In the genomic region with DNA sequence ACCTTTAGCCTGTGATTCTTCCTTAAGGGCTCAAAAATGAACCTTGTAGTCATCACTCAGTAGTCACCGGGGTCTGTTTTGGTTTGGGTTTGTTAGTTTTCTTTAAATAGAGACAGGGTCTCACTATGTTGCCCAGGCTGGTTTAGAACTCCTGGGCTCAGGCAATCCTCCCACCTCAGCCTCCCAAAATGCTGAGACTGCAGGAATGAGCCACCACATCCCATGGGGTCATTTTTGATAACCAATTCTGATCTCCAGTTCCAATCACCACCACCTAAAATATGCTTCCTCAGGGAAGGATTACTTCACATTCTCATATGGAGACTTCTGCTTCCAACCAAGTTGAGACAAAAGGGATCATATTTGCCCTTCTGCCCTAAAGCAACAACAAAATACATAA, we compare ENCODE assay signal across 19 cellular contexts. TPM values are rescaled to one million over a fixed set of nuclear protein-coding genes. Genes with fewer than 3 reads are reported as not detected.
DNase-seq lines count a peak whose midpoint lies in the region; ATAC-seq, FAIRE-seq and TF ChIP-seq lines count a peak whose summit lies in the region.
"Had no signal": no experiment of that assay in that cellular context is flagged by ENCODE, and none has a peak within 500 bp of the region (broad histone marks: within the 10 kb centered on the region; RNA-seq: fewer than 3 reads in every experiment).

No MANE protein-coding gene starts in this region.

- intact Hi-C loops in activated CD4-positive, alpha-beta memory T cell treated with anti-CD3 and anti-CD28 coated beads for 36 hours (cut with micrococcal nuclease), result no loop called here
- intact Hi-C loops in HepG2 (cut with micrococcal nuclease; ENCODE audit: unreplicated experiment) (no loop called here), right lobe of liver (cut with DNase I) (no loop called here), K562 (cut with micrococcal nuclease) (no loop called here)

- CTCF ChIA-PET in activated CD4-positive, alpha-beta memory T cell treated with anti-CD3 and anti-CD28 coated beads for 36 hours (lab: Charles Lee), result interaction anchor here (3.7 kb wide), 1 partner anchor 21 kb away, joined by 11 read pairs; no protein-coding TSS in a partner anchor
- CTCF ChIA-PET in activated CD4-positive, alpha-beta memory T cell treated with anti-CD3 and anti-CD28 coated beads, Interleukin-2, amount 10 ng/mL, durations not matched to agents 7 days and 5 days (lab: Charles Lee), result no interaction called here
- CTCF ChIA-PET in HepG2 (lab: Yijun Ruan, JAX; ENCODE audit: low intra/inter-chr PET ratio, low total read pairs) (no interaction called here), K562 (lab: Yijun Ruan, JAX; ENCODE audit: low intra/inter-chr PET ratio) (interaction anchor here (1.0 kb wide), 1 partner anchor 60 kb away, joined by 4 read pairs; no protein-coding TSS in a partner anchor)

- no peaks in the 10 kb centered on the region for H3K27me3 Mint-ChIP-seq in activated CD4-positive, alpha-beta memory T cell treated with anti-CD3 and anti-CD28 coated beads for 36 hours
- H3K27me3 Mint-ChIP-seq in activated CD4-positive, alpha-beta memory T cell treated with anti-CD3 and anti-CD28 coated beads, Interleukin-2, amount 10 ng/mL, durations not matched to agents 7 days and 5 days, result no peaks in the 10 kb centered on the region
- H3K27me3 Mint-ChIP-seq: CD4-positive, CD25-positive, alpha-beta regulatory T cell had no signal

- H3K79me2 ChIP-seq in HepG2 (ENCODE audit: insufficient read depth, low read length), result peaks cover 73% of the 10 kb centered on the region
- peaks cover 83% of the 10 kb centered on the region for H3K79me2 ChIP-seq in K562 (ENCODE audit: control insufficient read depth, insufficient read depth, low read length)

- H3K4me1 Mint-ChIP-seq in activated CD4-positive, alpha-beta memory T cell treated with anti-CD3 and anti-CD28 coated beads for 36 hours (ENCODE audit: low read depth), result peaks cover 29% of the 10 kb centered on the region
- peaks cover 20% of the 10 kb centered on the region for H3K4me1 Mint-ChIP-seq in activated CD4-positive, alpha-beta memory T cell treated with anti-CD3 and anti-CD28 coated beads, Interleukin-2, amount 10 ng/mL, durations not matched to agents 7 days and 5 days
- peaks cover 29% of the 10 kb centered on the region for H3K4me1 Mint-ChIP-seq in stimulated activated effector memory CD8-positive, alpha-beta T cell treated with anti-CD3 and anti-CD28 coated beads, Interleukin-12 subunit alpha, Interleukin-12 subunit beta, amount 100 ng/mL, for 72 hours

- no peaks in the 10 kb centered on the region for H3K9me3 ChIP-seq in HepG2 (ENCODE audit: low read length)
- H3K9me3 ChIP-seq in right lobe of liver, result no peaks in the 10 kb centered on the region
- H3K9me3 ChIP-seq in K562 (replicated peaks; ENCODE audit: control insufficient read depth, insufficient read depth, low read depth, low read length), result no peaks in the 10 kb centered on the region

- in situ Hi-C loops in HepG2 (cut with HindIII; ENCODE audit: extremely low pct_ligation_motif_present, low pct_unique_long_range_greater_than_20kb), result no loop called here
- in situ Hi-C loops in K562 (cut with MboI), result no loop called here

- no peak for FAIRE-seq in HepG2 (lab: Jason Lieb, UNC)
- no peak for FAIRE-seq in K562 (lab: Jason Lieb, UNC)
- FAIRE-seq: GM19239, H1, HTR-8/SVneo had no signal

- no TSS peak for BruUV-seq in HepG2 (replicated peaks; lab: Mats Ljungman, UMichigan)
- BruUV-seq in K562 (replicated peaks; lab: Mats Ljungman, UMichigan), result no TSS peak

- H3K36me3 ChIP-seq in HepG2 (replicated peaks in 1 of 2; ENCODE audit: control insufficient read depth in 1 of 2, insufficient read depth in 2 of 2, low read length in 2 of 2), result peaks cover 1 to 15% of the 10 kb centered on the region in 2 experiments; a peak in 2 of 5 replicates
- peaks cover 0 to 9% (median 4%) of the 10 kb centered on the region in 4 donors for H3K36me3 ChIP-seq in right lobe of liver
- H3K36me3 ChIP-seq in K562 (ENCODE audit: control insufficient read depth, insufficient read depth, low read length), result peaks cover 29% of the 10 kb centered on the region; the same call in 2 of the 3 replicates

- H3K4me3 ChIP-seq in HepG2 (replicated peaks in 1 of 3; ENCODE audit: insufficient read depth in 1 of 3, low read depth in 2 of 3, low read length in 3 of 3) (no peak overlapping the region), right lobe of liver (no peak overlapping the region), K562 (no peak overlapping the region)
- H3K4me3 ChIP-seq: BLaER1 treated with 17β-estradiol and CSF1 and Interleukin-3, amounts not matched to agents 10 nM and 100 nM had no signal

- no peak for DNase-seq in activated CD4-positive, alpha-beta memory T cell treated with anti-CD3 and anti-CD28 coated beads for 36 hours
- no peak for DNase-seq in activated CD4-positive, alpha-beta memory T cell treated with anti-CD3 and anti-CD28 coated beads, Interleukin-2, amount 10 ng/mL, durations not matched to agents 7 days and 5 days
- DNase-seq in HepG2 (ENCODE audit: low spot score) (no peak), right lobe of liver (no peak), K562 (ENCODE audit: extremely low read depth in 1 of 4, low spot score in 3 of 4) (no peak)
- DNase-seq in stimulated activated effector memory CD8-positive, alpha-beta T cell treated with anti-CD3 and anti-CD28 coated beads, Interleukin-12 subunit alpha, Interleukin-12 subunit beta, amount 100 ng/mL, for 72 hours (ENCODE audit: low spot score in 2 of 2), result no peak
- DNase-seq in stimulated activated naive CD4-positive, alpha-beta T cell (lab: John Stamatoyannopoulos, UW), result no peak
- DNase-seq: 8988T; ACHN; CD4-positive, CD25-positive, alpha-beta regulatory T cell; DMS53; GF-D8; HCEC 1CT; HFFc6 had no signal

- no peak overlapping the region for H3K9ac ChIP-seq in HepG2 (ENCODE audit: insufficient read depth, low read depth, low read length)
- H3K9ac ChIP-seq in K562 (ENCODE audit: insufficient read depth in 1 of 2, low read depth in 2 of 2, low read length in 2 of 2), result no peak overlapping the region
- H3K9ac ChIP-seq: BLaER1 treated with 17β-estradiol and CSF1 and Interleukin-3, amounts not matched to agents 10 nM and 100 nM had no signal

- H2AFZ ChIP-seq in HepG2 (ENCODE audit: low read length) (no peak overlapping the region), K562 (ENCODE audit: low read depth, low read length) (no peak overlapping the region)

- TF ChIP-seq RAD21 in HepG2 (CRISPR knock-in tag; IDR thresholded peaks at IDR 0.05) (no peak), K562 (CRISPR knock-in tag; conservative IDR thresholded peaks at IDR 0.05 in 1 of 2, IDR thresholded peaks at IDR 0.05 in 1 of 2) (no peak)

- TF ChIP-seq EP300 in HepG2 (IDR thresholded peaks at IDR 0.05; ENCODE audit: low read depth in 2 of 2, low read length in 2 of 2) (no peak), HepG2 (CRISPR knock-in tag; IDR thresholded peaks at IDR 0.05; ENCODE audit: borderline replicate concordance) (no peak), K562 (IDR thresholded peaks at IDR 0.05; ENCODE audit: low read length) (no peak)

- POLR2A ChIA-PET in activated CD4-positive, alpha-beta memory T cell treated with anti-CD3 and anti-CD28 coated beads for 36 hours (lab: Charles Lee), result no interaction called here
- POLR2A ChIA-PET in activated CD4-positive, alpha-beta memory T cell treated with anti-CD3 and anti-CD28 coated beads, Interleukin-2, amount 10 ng/mL, durations not matched to agents 7 days and 5 days (lab: Charles Lee), result no interaction called here
- POLR2A ChIA-PET in HepG2 (lab: Yijun Ruan, JAX), result no interaction called here
- POLR2A ChIA-PET in K562 (lab: Yijun Ruan, JAX), result no interaction called here

- peaks cover 11% of the 10 kb centered on the region for H3K36me3 Mint-ChIP-seq in activated CD4-positive, alpha-beta memory T cell treated with anti-CD3 and anti-CD28 coated beads for 36 hours
- H3K36me3 Mint-ChIP-seq in activated CD4-positive, alpha-beta memory T cell treated with anti-CD3 and anti-CD28 coated beads, Interleukin-2, amount 10 ng/mL, durations not matched to agents 7 days and 5 days (ENCODE audit: low read depth), result peaks cover 15% of the 10 kb centered on the region
- H3K36me3 Mint-ChIP-seq in stimulated activated effector memory CD8-positive, alpha-beta T cell treated with anti-CD3 and anti-CD28 coated beads, Interleukin-12 subunit alpha, Interleukin-12 subunit beta, amount 100 ng/mL, for 72 hours, result peaks cover 36% of the 10 kb centered on the region

- no peaks in the 10 kb centered on the region for H3K9me1 ChIP-seq in K562 (ENCODE audit: control insufficient read depth, insufficient read depth, low read length)

- ATAC-seq in HepG2 (no peak), right lobe of liver (no peak), K562 (no peak), HG03571 (IDR thresholded peaks at IDR 0.05; ENCODE audit: unreplicated experiment) (no peak)
- ATAC-seq in stimulated activated effector memory CD8-positive, alpha-beta T cell treated with anti-CD3 and anti-CD28 coated beads, Interleukin-12 subunit alpha, Interleukin-12 subunit beta, amount 100 ng/mL, for 72 hours, result no peak

- TF ChIP-seq POLR2A in HepG2 (IDR thresholded peaks at IDR 0.05; ENCODE audit: insufficient read depth in 1 of 2, low read depth in 2 of 2, low read length in 2 of 2) (no peak), right lobe of liver (IDR thresholded peaks at IDR 0.05) (no peak), K562 (conservative IDR thresholded peaks at IDR 0.05) (no peak)

- H4K20me1 ChIP-seq in HepG2 (ENCODE audit: insufficient read depth, low read length), result peaks cover 35% of the 10 kb centered on the region
- H4K20me1 ChIP-seq in K562 (replicated peaks; ENCODE audit: control insufficient read depth, insufficient read depth, low read length), result no peaks in the 10 kb centered on the region

- no peak overlapping the region for H3K4me3 Mint-ChIP-seq in activated CD4-positive, alpha-beta memory T cell treated with anti-CD3 and anti-CD28 coated beads for 36 hours
- no peak overlapping the region for H3K4me3 Mint-ChIP-seq in activated CD4-positive, alpha-beta memory T cell treated with anti-CD3 and anti-CD28 coated beads, Interleukin-2, amount 10 ng/mL, durations not matched to agents 7 days and 5 days
- no peak overlapping the region for H3K4me3 Mint-ChIP-seq in stimulated activated effector memory CD8-positive, alpha-beta T cell treated with anti-CD3 and anti-CD28 coated beads, Interleukin-12 subunit alpha, Interleukin-12 subunit beta, amount 100 ng/mL, for 72 hours
- H3K4me3 Mint-ChIP-seq: HFFc6 had no signal

- TF ChIP-seq CTCF in HepG2 (CRISPR knock-in tag; IDR thresholded peaks at IDR 0.05) (no peak), right lobe of liver (IDR thresholded peaks at IDR 0.05) (no peak), K562 (IDR thresholded peaks at IDR 0.05 in 2 of 3, conservative IDR thresholded peaks at IDR 0.05 in 1 of 3; ENCODE audit: insufficient read depth in 2 of 3, low read depth in 1 of 3, low read length in 3 of 3) (no peak)

- no peaks in the 10 kb centered on the region for H3K9me3 Mint-ChIP-seq in activated CD4-positive, alpha-beta memory T cell treated with anti-CD3 and anti-CD28 coated beads for 36 hours
- H3K9me3 Mint-ChIP-seq in activated CD4-positive, alpha-beta memory T cell treated with anti-CD3 and anti-CD28 coated beads, Interleukin-2, amount 10 ng/mL, durations not matched to agents 7 days and 5 days, result no peaks in the 10 kb centered on the region
- H3K9me3 Mint-ChIP-seq in stimulated activated effector memory CD8-positive, alpha-beta T cell treated with anti-CD3 and anti-CD28 coated beads, Interleukin-12 subunit alpha, Interleukin-12 subunit beta, amount 100 ng/mL, for 72 hours, result no peaks in the 10 kb centered on the region
- H3K9me3 Mint-ChIP-seq: CD4-positive, CD25-positive, alpha-beta regulatory T cell; HFFc6 had no signal

- peak overlapping the region; percentile 56 for H3K27ac Mint-ChIP-seq in activated CD4-positive, alpha-beta memory T cell treated with anti-CD3 and anti-CD28 coated beads for 36 hours
- H3K27ac Mint-ChIP-seq in activated CD4-positive, alpha-beta memory T cell treated with anti-CD3 and anti-CD28 coated beads, Interleukin-2, amount 10 ng/mL, durations not matched to agents 7 days and 5 days, result no peak overlapping the region
- peak overlapping the region; percentile 35 for H3K27ac Mint-ChIP-seq in stimulated activated effector memory CD8-positive, alpha-beta T cell treated with anti-CD3 and anti-CD28 coated beads, Interleukin-12 subunit alpha, Interleukin-12 subunit beta, amount 100 ng/mL, for 72 hours
- H3K27ac Mint-ChIP-seq: CD4-positive, CD25-positive, alpha-beta regulatory T cell; HFFc6 had no signal

- H3K4me1 ChIP-seq in HepG2 (ENCODE audit: insufficient read depth, low read length) (peaks cover 10% of the 10 kb centered on the region), right lobe of liver (peaks cover 0 to 21% (median 9%) of the 10 kb centered on the region in 4 donors), K562 (replicated peaks in 1 of 2; ENCODE audit: control insufficient read depth in 2 of 2, insufficient read depth in 2 of 2, low read length in 2 of 2) (no peaks in the 10 kb centered on the region; a peak in 1 of 5 replicates)

- 100% methylated on average over 1 of the region's 1 CpG for WGBS in HepG2 (ENCODE audit: low lambda C conversion rate)
- no CpG with 5 or more reads among the region's 1 CpG for WGBS in right lobe of liver (ENCODE audit: insufficient coverage, low coverage, low lambda C conversion rate, missing lambda C conversion rate)
- 75% methylated on average over 1 of the region's 1 CpG for WGBS in K562 (ENCODE audit: insufficient coverage, low coverage, missing lambda C conversion rate)

- no peak overlapping the region for H3K27ac ChIP-seq in HepG2 (ENCODE audit: extremely low read length, insufficient read depth, low read length)
- no peak overlapping the region for H3K27ac ChIP-seq in right lobe of liver
- H3K27ac ChIP-seq in K562 (ENCODE audit: extremely low read depth, low read depth, low read length), result no peak overlapping the region
- H3K27ac ChIP-seq: BLaER1 treated with 17β-estradiol and CSF1 and Interleukin-3, amounts not matched to agents 10 nM and 100 nM had no signal

- H3K27me3 ChIP-seq in HepG2 (ENCODE audit: control insufficient read depth in 1 of 2, insufficient read depth in 2 of 2, low read length in 2 of 2), result no peaks in the 10 kb centered on the region
- no peaks in the 10 kb centered on the region for H3K27me3 ChIP-seq in right lobe of liver
- no peaks in the 10 kb centered on the region for H3K27me3 ChIP-seq in K562 (ENCODE audit: control insufficient read depth in 2 of 2, insufficient read depth in 2 of 2, low read length in 2 of 2)
- H3K27me3 ChIP-seq: BLaER1 treated with 17β-estradiol and CSF1 and Interleukin-3, amounts not matched to agents 10 nM and 100 nM had no signal

- H3K4me2 ChIP-seq in HepG2 (ENCODE audit: low read depth, low read length), result no peak overlapping the region
- no peak overlapping the region for H3K4me2 ChIP-seq in K562 (ENCODE audit: insufficient read depth, low read length)

RNA-seq across cellular contexts. Expression of a gene that starts 22.1 kb away (rescaled TPM):
- 100 to 1,000 TPM; 136 to 145 TPM for total RNA-seq in activated CD4-positive, alpha-beta memory T cell treated with anti-CD3 and anti-CD28 coated beads for 36 hours
- 10 to 100 TPM; 76.8 to 77.8 TPM for total RNA-seq in activated CD4-positive, alpha-beta memory T cell treated with anti-CD3 and anti-CD28 coated beads, Interleukin-2, amount 10 ng/mL, durations not matched to agents 7 days and 5 days
- total RNA-seq in HepG2 (2016; rRNA removed; fragmentation: Illumina TruSeq; extraction: Trizol) (80.8 and 82.6 TPM in 2 replicates), right lobe of liver (100 to 1,000 TPM; 109 to 172 (median 145) TPM), K562 (2014; rRNA removed) (72.3 and 86.6 TPM in 2 replicates), K562 (2014; rRNA removed; fragmentation: Illumina TruSeq; extraction: Trizol) (116 and 120 TPM in 2 replicates), K562 (2015; rRNA removed; fragmentation: Illumina TruSeq; extraction: Trizol) (87.3 and 95.8 TPM in 2 replicates), K562 (2021) (85.4 and 95.2 TPM in 2 replicates)
- 24.1 and 34.0 TPM in 2 replicates for total RNA-seq in HepG2 (2016; cell fraction: cytosol; rRNA removed; fragmentation: Illumina TruSeq; extraction: Trizol; ENCODE audit: low read depth)
- 77.1 and 79.8 TPM in 2 replicates for total RNA-seq in HepG2 (2016; cell fraction: insoluble cytoplasmic fraction; rRNA removed; fragmentation: Illumina TruSeq; extraction: Trizol)
- total RNA-seq in HepG2 (2016; cell fraction: membrane; rRNA removed; fragmentation: Illumina TruSeq; extraction: Trizol), result 63.8 and 77.4 TPM in 2 replicates
- total RNA-seq in HepG2 (2016; cell fraction: nucleus; rRNA removed; fragmentation: Illumina TruSeq; extraction: Trizol), result 96.6 and 107 TPM in 2 replicates
- polyA plus RNA-seq in HepG2 (2011; rRNA removed) (34.8 and 44.9 TPM in 2 replicates), K562 (2011; rRNA removed) (99.4 and 135 TPM in 2 replicates), K562 (2014; fragmentation: Illumina TruSeq; extraction: Trizol) (65.9 and 77.7 TPM in 2 replicates), K562 (2014; fragmentation: Nextera tagmentation; extraction: Ambion mirVana) (10 to 100 TPM; 16.6 to 16.8 TPM), K562 (2014; rRNA removed) (46.2 and 54.7 TPM in 2 replicates)
- 14.3 and 23.1 TPM in 2 replicates for polyA plus RNA-seq in HepG2 (2011; cell fraction: cytosol; rRNA removed)
- 23.0 and 36.3 TPM in 2 replicates for polyA plus RNA-seq in HepG2 (2011; cell fraction: nucleus; rRNA removed)
- polyA plus RNA-seq in HepG2 (2012), result 42.7 and 47.6 TPM in 2 replicates
- polyA plus RNA-seq in HepG2 (2016; cell fraction: cytosol; fragmentation: Illumina TruSeq; extraction: Trizol; ENCODE audit: low read depth), result 1.1 and 1.3 TPM in 2 replicates
- 25.7 and 29.2 TPM in 2 replicates for polyA plus RNA-seq in HepG2 (2016; cell fraction: insoluble cytoplasmic fraction; fragmentation: Illumina TruSeq; extraction: Trizol; ENCODE audit: low read depth)
- 7.0 and 8.6 TPM in 2 replicates for polyA plus RNA-seq in HepG2 (2016; cell fraction: membrane; fragmentation: Illumina TruSeq; extraction: Trizol; ENCODE audit: low read depth)
- polyA plus RNA-seq in HepG2 (2016; cell fraction: nucleus; fragmentation: Illumina TruSeq; extraction: Trizol; ENCODE audit: insufficient read depth, low read depth), result 50.7 and 55.8 TPM in 2 replicates
- 73.3 and 126 TPM in 2 replicates for polyA minus RNA-seq in HepG2 (2011; rRNA and poly(A)+ RNA removed; ENCODE audit: low replicate concordance)
- polyA minus RNA-seq in HepG2 (2011; cell fraction: cytosol; rRNA and poly(A)+ RNA removed), result 74.1 and 95.7 TPM in 2 replicates
- polyA minus RNA-seq in HepG2 (2011; cell fraction: nucleus; rRNA and poly(A)+ RNA removed), result 164 and 199 TPM in 2 replicates
- total RNA-seq in K562 (2011; cell fraction: chromatin; rRNA removed; ENCODE audit: low replicate concordance), result 187 and 569 TPM in 2 replicates
- 75.4 and 99.2 TPM in 2 replicates for total RNA-seq in K562 (2011; cell fraction: nucleolus; rRNA removed)
- 212 and 321 TPM in 2 replicates for total RNA-seq in K562 (2011; cell fraction: nucleoplasm; rRNA removed)
- 14.3 and 36.7 TPM in 2 replicates for polyA plus RNA-seq in K562 (2011; cell fraction: cytosol; rRNA removed)
- polyA plus RNA-seq in K562 (2011; cell fraction: nucleus; rRNA removed), result 52.7 and 77.5 TPM in 2 replicates
- 35.4 and 37.3 TPM in 2 replicates for polyA plus RNA-seq in K562 (2012)
- 360 and 406 TPM in 2 replicates for polyA minus RNA-seq in K562 (2011; rRNA and poly(A)+ RNA removed)
- 76.2 and 93.9 TPM in 2 replicates for polyA minus RNA-seq in K562 (2011; cell fraction: cytosol; rRNA and poly(A)+ RNA removed)
- 87.1 and 158 TPM in 2 replicates for polyA minus RNA-seq in K562 (2011; cell fraction: nucleus; rRNA and poly(A)+ RNA removed)

Comparison
In these comparisons a context has a peak if more than half of its experiments do, and no peak if none do; other contexts are left out.
1. CTCF ChIA-PET loops: an anchor here in activated CD4-positive, alpha-beta memory T cell treated with anti-CD3 and anti-CD28 coated beads for 36 hours (3.7 kb wide) and K562 (1.0 kb wide); none called in activated CD4-positive, alpha-beta memory T cell treated with anti-CD3 and anti-CD28 coated beads, Interleukin-2, amount 10 ng/mL, durations not matched to agents 7 days and 5 days and HepG2.